ENCODE assay signal across 2 cellular contexts in the genomic region with DNA sequence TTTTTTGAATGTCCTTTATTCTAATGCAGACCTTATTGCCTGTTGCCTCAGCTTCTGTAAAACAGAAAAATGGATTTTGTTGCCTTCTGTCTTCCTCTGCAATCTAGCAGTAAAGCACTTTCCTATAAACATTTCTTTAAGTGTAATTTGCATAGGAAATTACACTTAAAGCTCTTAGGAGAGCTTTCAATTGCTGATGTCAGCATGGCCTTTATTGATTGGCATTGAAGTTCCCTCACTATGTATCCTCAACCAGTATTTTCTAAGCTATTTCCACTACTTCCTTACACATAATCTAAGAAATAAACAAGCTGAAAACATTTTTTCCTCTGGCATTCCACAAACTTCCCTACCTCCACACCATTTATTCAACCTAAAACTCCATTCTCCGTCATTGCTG.
TF ChIP-seq lines count a peak whose summit lies in the region.

No MANE protein-coding gene starts in this region.

TF ChIP-seq in SK-N-SH, 30 proteins besides CTCF, POLR2A, EP300 and RAD21 (continued from another document):
- TF ChIP-seq TEAD4 (IDR thresholded peaks at IDR 0.05; ENCODE audit: borderline replicate concordance, insufficient read depth) (no peak), NRF1 (IDR thresholded peaks at IDR 0.05; ENCODE audit: low read depth, low read length) (no peak), TCF12 (IDR thresholded peaks at IDR 0.05) (no peak), RFX5 (IDR thresholded peaks at IDR 0.05; ENCODE audit: low read length) (no peak), USF2 (IDR thresholded peaks at IDR 0.05; ENCODE audit: borderline replicate concordance, low read depth, low read length) (no peak), TAF1 (IDR thresholded peaks at IDR 0.05; ENCODE audit: borderline replicate concordance, low read depth, low read length) (no peak), ZBTB33 (IDR thresholded peaks at IDR 0.05; ENCODE audit: borderline replicate concordance, low read depth) (no peak), SIN3A (IDR thresholded peaks at IDR 0.05; ENCODE audit: borderline replicate concordance, low read depth, low read length) (no peak)
- TF ChIP-seq, protein P1, sequence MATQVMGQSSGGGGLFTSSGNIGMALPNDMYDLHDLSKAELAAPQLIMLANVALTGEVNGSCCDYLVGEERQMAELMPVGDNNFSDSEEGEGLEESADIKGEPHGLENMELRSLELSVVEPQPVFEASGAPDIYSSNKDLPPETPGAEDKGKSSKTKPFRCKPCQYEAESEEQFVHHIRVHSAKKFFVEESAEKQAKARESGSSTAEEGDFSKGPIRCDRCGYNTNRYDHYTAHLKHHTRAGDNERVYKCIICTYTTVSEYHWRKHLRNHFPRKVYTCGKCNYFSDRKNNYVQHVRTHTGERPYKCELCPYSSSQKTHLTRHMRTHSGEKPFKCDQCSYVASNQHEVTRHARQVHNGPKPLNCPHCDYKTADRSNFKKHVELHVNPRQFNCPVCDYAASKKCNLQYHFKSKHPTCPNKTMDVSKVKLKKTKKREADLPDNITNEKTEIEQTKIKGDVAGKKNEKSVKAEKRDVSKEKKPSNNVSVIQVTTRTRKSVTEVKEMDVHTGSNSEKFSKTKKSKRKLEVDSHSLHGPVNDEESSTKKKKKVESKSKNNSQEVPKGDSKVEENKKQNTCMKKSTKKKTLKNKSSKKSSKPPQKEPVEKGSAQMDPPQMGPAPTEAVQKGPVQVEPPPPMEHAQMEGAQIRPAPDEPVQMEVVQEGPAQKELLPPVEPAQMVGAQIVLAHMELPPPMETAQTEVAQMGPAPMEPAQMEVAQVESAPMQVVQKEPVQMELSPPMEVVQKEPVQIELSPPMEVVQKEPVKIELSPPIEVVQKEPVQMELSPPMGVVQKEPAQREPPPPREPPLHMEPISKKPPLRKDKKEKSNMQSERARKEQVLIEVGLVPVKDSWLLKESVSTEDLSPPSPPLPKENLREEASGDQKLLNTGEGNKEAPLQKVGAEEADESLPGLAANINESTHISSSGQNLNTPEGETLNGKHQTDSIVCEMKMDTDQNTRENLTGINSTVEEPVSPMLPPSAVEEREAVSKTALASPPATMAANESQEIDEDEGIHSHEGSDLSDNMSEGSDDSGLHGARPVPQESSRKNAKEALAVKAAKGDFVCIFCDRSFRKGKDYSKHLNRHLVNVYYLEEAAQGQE (IDR thresholded peaks at IDR 0.05; ENCODE audit: low read depth, low read length), result no peak

TF ChIP-seq in SK-N-SH treated with all-trans-retinoic acid at 6 μM for 48 hours, 23 proteins besides CTCF, POLR2A, EP300 and RAD21 (continued from another document):
- TF ChIP-seq, protein P2, sequence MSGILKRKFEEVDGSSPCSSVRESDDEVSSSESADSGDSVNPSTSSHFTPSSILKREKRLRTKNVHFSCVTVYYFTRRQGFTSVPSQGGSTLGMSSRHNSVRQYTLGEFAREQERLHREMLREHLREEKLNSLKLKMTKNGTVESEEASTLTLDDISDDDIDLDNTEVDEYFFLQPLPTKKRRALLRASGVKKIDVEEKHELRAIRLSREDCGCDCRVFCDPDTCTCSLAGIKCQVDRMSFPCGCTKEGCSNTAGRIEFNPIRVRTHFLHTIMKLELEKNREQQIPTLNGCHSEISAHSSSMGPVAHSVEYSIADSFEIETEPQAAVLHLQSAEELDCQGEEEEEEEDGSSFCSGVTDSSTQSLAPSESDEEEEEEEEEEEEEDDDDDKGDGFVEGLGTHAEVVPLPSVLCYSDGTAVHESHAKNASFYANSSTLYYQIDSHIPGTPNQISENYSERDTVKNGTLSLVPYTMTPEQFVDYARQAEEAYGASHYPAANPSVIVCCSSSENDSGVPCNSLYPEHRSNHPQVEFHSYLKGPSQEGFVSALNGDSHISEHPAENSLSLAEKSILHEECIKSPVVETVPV (CRISPR knock-in tag; IDR thresholded peaks at IDR 0.05), result no peak
- TF ChIP-seq, protein P3, sequence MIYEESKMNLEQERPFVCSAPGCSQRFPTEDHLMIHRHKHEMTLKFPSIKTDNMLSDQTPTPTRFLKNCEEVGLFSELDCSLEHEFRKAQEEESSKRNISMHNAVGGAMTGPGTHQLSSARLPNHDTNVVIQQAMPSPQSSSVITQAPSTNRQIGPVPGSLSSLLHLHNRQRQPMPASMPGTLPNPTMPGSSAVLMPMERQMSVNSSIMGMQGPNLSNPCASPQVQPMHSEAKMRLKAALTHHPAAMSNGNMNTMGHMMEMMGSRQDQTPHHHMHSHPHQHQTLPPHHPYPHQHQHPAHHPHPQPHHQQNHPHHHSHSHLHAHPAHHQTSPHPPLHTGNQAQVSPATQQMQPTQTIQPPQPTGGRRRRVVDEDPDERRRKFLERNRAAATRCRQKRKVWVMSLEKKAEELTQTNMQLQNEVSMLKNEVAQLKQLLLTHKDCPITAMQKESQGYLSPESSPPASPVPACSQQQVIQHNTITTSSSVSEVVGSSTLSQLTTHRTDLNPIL (CRISPR knock-in tag; IDR thresholded peaks at IDR 0.05; ENCODE audit: low read depth), result no peak
